In the genomic region with DNA sequence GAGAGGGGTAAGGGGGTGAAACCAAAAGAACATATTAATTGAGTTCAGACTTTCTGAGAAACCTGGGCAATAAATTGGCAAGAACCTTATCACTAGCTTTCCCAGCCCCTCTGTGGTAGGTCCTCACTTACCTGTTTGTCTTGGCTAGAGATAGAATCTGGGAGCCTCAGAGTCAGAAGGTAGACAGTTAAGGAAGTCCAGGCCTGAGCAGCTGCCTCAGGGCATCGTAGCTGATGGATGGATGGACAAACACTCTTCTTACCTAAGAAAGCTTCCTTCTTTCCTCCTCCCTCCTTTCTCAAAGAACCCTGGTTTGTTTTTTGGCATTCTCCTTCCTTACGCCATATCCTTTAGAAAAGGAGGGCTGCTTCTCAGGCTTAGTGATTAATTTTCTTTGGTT, we compare ENCODE assay signal across 22 cellular contexts. TPM values are rescaled to one million over a fixed set of nuclear protein-coding genes. Genes with fewer than 3 reads are reported as not detected.
"Had no signal": no experiment of that assay in that cellular context is flagged by ENCODE, and none has a peak within 500 bp of the region (broad histone marks: within the 10 kb centered on the region; RNA-seq: fewer than 3 reads in every experiment).

No MANE protein-coding gene starts in this region.

- H3K36me3 Mint-ChIP-seq: IgD-negative memory B cell had no signal

- H3K27ac Mint-ChIP-seq: IgD-negative memory B cell had no signal

- H3K4me2 ChIP-seq: KMS-11 had no signal

- H3K9me3 ChIP-seq: SJSA1 had no signal

- DNase-seq: Kasumi-1, MM.1S, NCI-H1092 treated with DMSO at 0.1 percent for 48 hours, NCI-H1436, NCI-H187, NCI-H2029, NCI-H2081 treated with DMSO at 0.1 percent for 48 hours, NCI-H2171, NCI-H226, NCI-H446, NCI-H510A, NCI-H524 treated with DMSO at 0.1 percent for 48 hours, NCI-H82, Right ventricle myocardium superior, RPMI8226, SIG-M5 had no signal

- H3K9me3 Mint-ChIP-seq: IgD-negative memory B cell had no signal

- H3K4me3 ChIP-seq: K562, SJSA1, SK-N-MC had no signal

- H3K9ac ChIP-seq: KMS-11 had no signal

- ATAC-seq: HepG2, K562 had no signal

- H3K27ac ChIP-seq: KMS-11, SJSA1, SK-N-MC had no signal

- H3K36me3 ChIP-seq: SJSA1 had no signal

- H3K4me1 ChIP-seq: SJSA1 had no signal

- H3K27me3 ChIP-seq: SJSA1 had no signal

RNA-seq across cellular contexts. Expression of a gene that starts 24.4 kb away (rescaled TPM):
- polyA plus RNA-seq: IgD-negative memory B cell had no signal
